Comparison of ENCODE assay signal across 15 cellular contexts in genomic region chr4:7557447-7557846, GRCh38.
DNase-seq lines count a peak whose midpoint lies in the region; TF ChIP-seq lines count a peak whose summit lies in the region.
"Had no signal": no experiment of that assay in that cellular context is flagged by ENCODE, and none has a peak within 500 bp of the region (broad histone marks: within the 10 kb centered on the region; RNA-seq: fewer than 3 reads in every experiment).

No MANE protein-coding gene starts in this region.

- no peaks in the 10 kb centered on the region for H3K36me3 ChIP-seq in hepatocyte (replicated peaks; ENCODE audit: insufficient read depth, low read depth)
- H3K36me3 ChIP-seq: uterus had no signal

- no peaks in the 10 kb centered on the region for H3K27me3 ChIP-seq in hepatocyte
- H3K27me3 ChIP-seq: uterus had no signal

- H3K4me3 ChIP-seq in AG04449 (ENCODE audit: low read depth, low read length), result no peak overlapping the region
- no peak overlapping the region for H3K4me3 ChIP-seq in hepatocyte
- H3K4me3 ChIP-seq: lung, uterus had no signal

- H3K9me3 ChIP-seq in hepatocyte (ENCODE audit: low read depth), result no peaks in the 10 kb centered on the region

- 59% methylated on average over 7 of the region's 7 CpGs for WGBS in hepatocyte (ENCODE audit: low lambda C conversion rate, missing lambda C conversion rate)

- peak overlapping the region; percentile 66 for H3K27ac ChIP-seq in hepatocyte
- H3K27ac ChIP-seq: uterus had no signal

- POLR2A ChIA-PET in AG04449 (lab: Yijun Ruan, JAX), result no interaction called here

- H2AFZ ChIP-seq in hepatocyte, result no peak overlapping the region

- CTCF ChIA-PET in AG04449 (lab: Yijun Ruan, JAX), result interaction anchor here (1.4 kb wide), 1 partner anchor 163 kb away, joined by 4 read pairs; no protein-coding TSS in a partner anchor

- DNase-seq in AG04449 (ENCODE audit: low read depth, low spot score) (peak; percentile 64), HS-5 (ENCODE audit: low read depth) (peak; percentile 87), amniotic stem cell (lab: John Stamatoyannopoulos, UW) (peak; percentile 92), hepatocyte (ENCODE audit: low spot score) (peak; percentile 61), DMS53 (lab: John Stamatoyannopoulos, UW) (no peak), islet precursor cell (no peak), OCI-M1 (lab: John Stamatoyannopoulos, UW) (no peak), retina (no peak)
- DNase-seq: activated CD8-positive, alpha-beta memory T cell treated with anti-CD3 and anti-CD28 coated beads, Interleukin-2, amount 50 U/mL, for 48 hours; endodermal cell; hippocampal formation; NCI-H69; occipital lobe; uterus had no signal

- no peak overlapping the region for H3K4me2 ChIP-seq in hepatocyte

- no peak for TF ChIP-seq CTCF in AG04449 (IDR thresholded peaks at IDR 0.05; ENCODE audit: insufficient read depth, low read length, missing control alignments)
- TF ChIP-seq CTCF in hepatocyte (IDR thresholded peaks at IDR 0.05; ENCODE audit: poor library complexity), result no peak

- no peaks in the 10 kb centered on the region for H3K79me2 ChIP-seq in hepatocyte

- no peaks in the 10 kb centered on the region for H4K20me1 ChIP-seq in hepatocyte (ENCODE audit: insufficient read depth, poor library complexity, severe bottlenecking)

- H3K9me2 ChIP-seq in hepatocyte (replicated peaks; ENCODE audit: insufficient read depth), result no peaks in the 10 kb centered on the region

- H3K4me1 ChIP-seq in hepatocyte (ENCODE audit: insufficient read depth), result no peaks in the 10 kb centered on the region
- H3K4me1 ChIP-seq: uterus had no signal

Comparison
In these comparisons a context has a peak if more than half of its experiments do, and no peak if none do; other contexts are left out.
1. DNase-seq: peak in AG04449 (single experiment), HS-5 (single experiment), amniotic stem cell (single experiment) and hepatocyte (single experiment); none in DMS53 (single experiment), islet precursor cell (single experiment), OCI-M1 (single experiment) and retina (single experiment).